13 cellular contexts compared by ENCODE assay signal in the genomic region with DNA sequence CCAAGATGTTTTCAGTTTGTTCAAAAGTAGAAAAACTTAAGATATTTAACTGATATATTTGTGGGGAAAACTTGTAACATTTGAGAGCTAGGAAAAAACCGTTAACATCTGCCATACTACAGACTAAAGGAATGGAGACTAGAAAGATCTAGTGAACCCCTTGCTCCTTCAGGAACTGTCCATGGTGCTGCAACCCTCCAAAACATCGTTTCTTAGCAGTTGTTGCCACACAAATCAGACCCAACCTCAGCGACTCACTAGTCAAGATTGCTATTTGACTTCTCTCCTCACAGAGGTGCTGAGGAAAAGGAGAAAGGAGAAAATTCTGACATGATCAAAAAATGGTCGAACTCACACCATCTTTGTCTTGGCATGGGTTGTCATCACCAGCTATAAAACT.
DNase-seq lines count a peak whose midpoint lies in the region; ATAC-seq lines count a peak whose summit lies in the region.
"Had no signal": no experiment of that assay in that cellular context is flagged by ENCODE, and none has a peak within 500 bp of the region (broad histone marks: within the 10 kb centered on the region; RNA-seq: fewer than 3 reads in every experiment).

No MANE protein-coding gene starts in this region.

- no peaks in the 10 kb centered on the region for H3K27me3 Mint-ChIP-seq in activated T-cell treated with anti-CD3 and anti-CD28 coated beads, Interleukin-2, amount 50 U/mL, for 24 hours
- no peaks in the 10 kb centered on the region for H3K27me3 Mint-ChIP-seq in activated T-cell treated with anti-CD3 and anti-CD28 coated beads, Interleukin-2, amount 50 U/mL, for 4 hours (ENCODE audit: low read depth)

- H3K36me3 Mint-ChIP-seq in activated T-cell treated with anti-CD3 and anti-CD28 coated beads, Interleukin-2, amount 50 U/mL, for 24 hours (ENCODE audit: low read depth), result no peaks in the 10 kb centered on the region
- H3K36me3 Mint-ChIP-seq in activated T-cell treated with anti-CD3 and anti-CD28 coated beads, Interleukin-2, amount 50 U/mL, for 4 hours (ENCODE audit: insufficient read depth), result no peaks in the 10 kb centered on the region
- H3K36me3 Mint-ChIP-seq: CD8-positive, alpha-beta T cell; naive thymus-derived CD8-positive, alpha-beta T cell had no signal

- H3K27ac Mint-ChIP-seq in activated T-cell treated with anti-CD3 and anti-CD28 coated beads, Interleukin-2, amount 50 U/mL, for 24 hours, result no peak overlapping the region
- H3K27ac Mint-ChIP-seq: CD8-positive, alpha-beta T cell; naive thymus-derived CD8-positive, alpha-beta T cell had no signal

- H3K4me3 Mint-ChIP-seq in activated T-cell treated with anti-CD3 and anti-CD28 coated beads, Interleukin-2, amount 50 U/mL, for 24 hours, result no peak overlapping the region
- no peak overlapping the region for H3K4me3 Mint-ChIP-seq in activated T-cell treated with anti-CD3 and anti-CD28 coated beads, Interleukin-2, amount 50 U/mL, for 4 hours
- H3K4me3 Mint-ChIP-seq: CD8-positive, alpha-beta T cell; naive thymus-derived CD8-positive, alpha-beta T cell had no signal

- H3K9ac ChIP-seq in adipocyte (ENCODE audit: low read length), result no peak overlapping the region

- H3K9me3 Mint-ChIP-seq in activated T-cell treated with anti-CD3 and anti-CD28 coated beads, Interleukin-2, amount 50 U/mL, for 24 hours, result peaks cover 4% of the 10 kb centered on the region
- peaks cover 4% of the 10 kb centered on the region for H3K9me3 Mint-ChIP-seq in activated T-cell treated with anti-CD3 and anti-CD28 coated beads, Interleukin-2, amount 50 U/mL, for 4 hours

- H3K9me3 ChIP-seq in adipocyte (ENCODE audit: control insufficient read depth, low read length), result no peaks in the 10 kb centered on the region
- H3K9me3 ChIP-seq: SJSA1 had no signal

- H3K4me1 Mint-ChIP-seq in activated T-cell treated with anti-CD3 and anti-CD28 coated beads, Interleukin-2, amount 50 U/mL, for 24 hours (ENCODE audit: low read depth), result no peaks in the 10 kb centered on the region
- H3K4me1 Mint-ChIP-seq in activated T-cell treated with anti-CD3 and anti-CD28 coated beads, Interleukin-2, amount 50 U/mL, for 4 hours (ENCODE audit: low read depth), result no peaks in the 10 kb centered on the region
- H3K4me1 Mint-ChIP-seq: naive thymus-derived CD8-positive, alpha-beta T cell had no signal

- H3K36me3 ChIP-seq in adipocyte (ENCODE audit: control insufficient read depth, insufficient read depth, low read length, severe bottlenecking), result no peaks in the 10 kb centered on the region
- H3K36me3 ChIP-seq: SJSA1 had no signal

- peak; percentile 15 for DNase-seq in COLO829 (ENCODE audit: low spot score)
- peak; percentile 6 for DNase-seq in HT1080 (ENCODE audit: low read depth)
- DNase-seq in adipocyte (ENCODE audit: low read depth), result peak; percentile 34
- DNase-seq in iPS-NIHi11 (ENCODE audit: low spot score), result peak; percentile 58
- DNase-seq in activated T-cell treated with anti-CD3 and anti-CD28 coated beads, Interleukin-2, amount 50 U/mL, for 24 hours, result no peak
- no peak for DNase-seq in activated T-cell treated with anti-CD3 and anti-CD28 coated beads, Interleukin-2, amount 50 U/mL, for 4 hours
- DNase-seq: CD8-positive, alpha-beta T cell; central memory CD4-positive, alpha-beta T cell; GOT3; naive thymus-derived CD8-positive, alpha-beta T cell had no signal

- no peaks in the 10 kb centered on the region for H3K4me1 ChIP-seq in adipocyte (ENCODE audit: control insufficient read depth, insufficient read depth, low read length)
- H3K4me1 ChIP-seq: SJSA1 had no signal

- H3K4me3 ChIP-seq in adipocyte (ENCODE audit: low read length), result no peak overlapping the region
- H3K4me3 ChIP-seq: SJSA1 had no signal

- H3K27me3 ChIP-seq in adipocyte (replicated peaks; ENCODE audit: control insufficient read depth, insufficient read depth, low read length), result no peaks in the 10 kb centered on the region
- H3K27me3 ChIP-seq: SJSA1 had no signal

- ATAC-seq in activated T-cell treated with anti-CD3 and anti-CD28 coated beads, Interleukin-2, amount 50 U/mL, for 4 hours, result no peak
- no peak for ATAC-seq in HG03460 (IDR thresholded peaks at IDR 0.05; ENCODE audit: unreplicated experiment)
- no peak for ATAC-seq in GM18868 (IDR thresholded peaks at IDR 0.05; ENCODE audit: unreplicated experiment)
- ATAC-seq: CD8-positive, alpha-beta T cell; naive thymus-derived CD8-positive, alpha-beta T cell had no signal

Comparison
In these comparisons a context has a peak if more than half of its experiments do, and no peak if none do; other contexts are left out.
1. DNase-seq: peak in COLO829 (single experiment), HT1080 (single experiment), adipocyte (single experiment) and iPS-NIHi11 (single experiment); none in activated T-cell treated with anti-CD3 and anti-CD28 coated beads, Interleukin-2, amount 50 U/mL, for 24 hours (single experiment) and activated T-cell treated with anti-CD3 and anti-CD28 coated beads, Interleukin-2, amount 50 U/mL, for 4 hours (single experiment).